In the genomic region with DNA sequence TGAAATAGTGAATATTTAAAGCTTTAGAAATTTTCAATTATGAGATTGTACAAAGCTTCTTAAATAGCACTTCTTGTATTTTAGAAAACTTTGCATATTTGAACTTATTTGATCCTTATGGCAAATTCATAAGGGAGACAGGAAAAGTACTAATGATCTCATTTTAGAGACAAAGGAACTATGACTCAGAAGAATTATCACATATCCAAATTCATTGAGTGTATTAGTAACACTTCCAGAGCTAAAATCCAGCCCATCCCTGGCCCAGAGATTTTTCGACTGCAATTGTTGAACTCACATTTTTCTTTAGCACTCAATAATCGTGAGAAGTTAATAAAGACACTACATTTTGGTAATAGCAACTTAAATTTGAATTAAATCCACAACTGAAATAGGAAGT, we compare ENCODE assay signal across 25 cellular contexts.
"Had no signal": no experiment of that assay in that cellular context is flagged by ENCODE, and none has a peak within 500 bp of the region (broad histone marks: within the 10 kb centered on the region; RNA-seq: fewer than 3 reads in every experiment).

No MANE protein-coding gene starts in this region.

- H3K27ac ChIP-seq: spleen, suprapubic skin, tibial artery, upper lobe of right lung, WERI-Rb-1 had no signal

- H3K4me3 ChIP-seq: spleen, suprapubic skin, tibial artery, upper lobe of right lung had no signal

- H3K27me3 ChIP-seq: suprapubic skin, tibial artery, upper lobe of right lung had no signal

- H3K36me3 ChIP-seq: spleen, suprapubic skin, tibial artery, upper lobe of right lung, WERI-Rb-1 had no signal

- H3K9me3 ChIP-seq: spleen, suprapubic skin, tibial artery, upper lobe of right lung had no signal

- H3K4me1 ChIP-seq: spleen, suprapubic skin, tibial artery, upper lobe of right lung had no signal

- ATAC-seq: activated CD4-positive, CD25-positive, alpha-beta regulatory T cell treated with anti-CD3 and anti-CD28 coated beads, Interleukin-2, amount 50 U/mL, for 24 hours; left colon; naive thymus-derived CD4-positive, alpha-beta T cell; right cardiac atrium; T-helper 17 cell; upper lobe of right lung had no signal

- DNase-seq: activated CD4-positive, alpha-beta memory T cell treated with anti-CD3 and anti-CD28 coated beads for 36 hours; activated CD4-positive, alpha-beta T cell treated with anti-CD3 and anti-CD28 coated beads, Interleukin-2, amount 10 ng/mL, durations not matched to agents 24 days and 14 days; activated CD8-positive, alpha-beta memory T cell treated with anti-CD3 and anti-CD28 coated beads, Interleukin-2, amount 50 U/mL, for 4 hours; activated effector memory CD4-positive, alpha-beta T cell treated with anti-CD3 and anti-CD28 coated beads, Interleukin-2, amount 50 U/mL, for 16 hours; activated naive CD4-positive, alpha-beta T cell treated with anti-CD3 and anti-CD28 coated beads, Interleukin-2, amount 10 ng/mL, durations not matched to agents 7 days and 5 days; activated naive CD8-positive, alpha-beta T cell treated with anti-CD3 and anti-CD28 coated beads, Interleukin-2, amount 10 ng/mL, durations not matched to agents 7 days and 5 days; activated T-cell treated with anti-CD3 and anti-CD28 coated beads, Interleukin-2, amount 50 U/mL, for 1 hour; amniotic stem cell; central memory CD4-positive, alpha-beta T cell; effector CD4-positive, alpha-beta T cell; hippocampal formation; left colon; mammary epithelial cell; naive thymus-derived CD4-positive, alpha-beta T cell; nucleus accumbens; right cardiac atrium; spleen; stimulated activated naive CD4-positive, alpha-beta T cell; T-helper 17 cell; T1000; tibial artery; upper lobe of right lung; WERI-Rb-1 had no signal
